8 cellular contexts compared by ENCODE assay signal in genomic region chr4:2793920-2794706, GRCh38. TPM values are rescaled to one million over a fixed set of nuclear protein-coding genes. Genes with fewer than 3 reads are reported as not detected.
A peak's percentile ranks its signal among the peaks of the same experiment; 100 is the strongest.
DNase-seq lines count a peak whose midpoint lies in the region; ATAC-seq and TF ChIP-seq lines count a peak whose summit lies in the region.

No MANE protein-coding gene starts in this region.

- no peak for TF ChIP-seq POLR2A in sigmoid colon (IDR thresholded peaks at IDR 0.05)

- H3K4me1 ChIP-seq in HUES6 (ENCODE audit: control insufficient read depth, insufficient read depth, low read length) (peaks cover 42% of the 10 kb centered on the region), sigmoid colon (peaks cover 0 to 63% (median 57%) of the 10 kb centered on the region in 4 donors)

- H3K9me3 ChIP-seq in HUES6 (ENCODE audit: control insufficient read depth, insufficient read depth, low read depth, low read length) = no peaks in the 10 kb centered on the region
- no peaks in the 10 kb centered on the region for H3K9me3 ChIP-seq in sigmoid colon

- no peaks in the 10 kb centered on the region for H3K27me3 Mint-ChIP-seq in activated T-cell treated with anti-CD3 and anti-CD28 coated beads, Interleukin-2, amount 50 U/mL, for 72 hours (ENCODE audit: low read depth)

- no peak for TF ChIP-seq EP300 in sigmoid colon (IDR thresholded peaks at IDR 0.05)

- peak overlapping the region; percentile 57 for H3K27ac Mint-ChIP-seq in activated T-cell treated with anti-CD3 and anti-CD28 coated beads, Interleukin-2, amount 50 U/mL, for 72 hours

- WGBS in sigmoid colon, 2 donors = 23 to 52% methylated on average over 14 of the region's 14 CpGs

- H3K27ac ChIP-seq in HUES6 (ENCODE audit: low read depth, low read length) = no peak overlapping the region
- peak overlapping the region; percentile 71 to 81 (median 79) for H3K27ac ChIP-seq in sigmoid colon

- peak in 1 of 2 donors; percentile 4 for ATAC-seq in activated T-cell treated with anti-CD3 and anti-CD28 coated beads, Interleukin-2, amount 50 U/mL, for 72 hours (replicated peaks in 1 of 2)
- ATAC-seq in HG03159 (IDR thresholded peaks at IDR 0.05; ENCODE audit: unreplicated experiment) = no peak

- no peak for TF ChIP-seq CTCF in AG09309 (IDR thresholded peaks at IDR 0.05; ENCODE audit: control insufficient read depth, insufficient read depth, low read depth, low read length, missing control alignments)
- TF ChIP-seq CTCF in sigmoid colon (IDR thresholded peaks at IDR 0.05) = no peak

- DNase-seq in AG09309 (ENCODE audit: low read depth) (no peak), cardiac septum (ENCODE audit: low spot score) (peak; percentile 77), sigmoid colon (peak; percentile 71), inferior parietal cortex (ENCODE audit: extremely low spot score) (no peak), NCI-H774 (lab: John Stamatoyannopoulos, UW) (no peak)
- peak in 1 of 2 donors; percentile 31 for DNase-seq in activated T-cell treated with anti-CD3 and anti-CD28 coated beads, Interleukin-2, amount 50 U/mL, for 72 hours

- H3K9ac ChIP-seq in HUES6 (ENCODE audit: low read length) = no peak overlapping the region

- H3K27me3 ChIP-seq in HUES6 (ENCODE audit: control insufficient read depth, insufficient read depth, low read length) (peaks cover 20% of the 10 kb centered on the region), sigmoid colon (no peaks in the 10 kb centered on the region)

- peaks cover 46% of the 10 kb centered on the region for H3K4me1 Mint-ChIP-seq in activated T-cell treated with anti-CD3 and anti-CD28 coated beads, Interleukin-2, amount 50 U/mL, for 72 hours (ENCODE audit: low read depth)

- intact Hi-C loops in cardiac septum (cut with DNase I) (loop anchor here (2.0 kb wide), 1 partner anchor 27 kb away; no protein-coding TSS in a partner anchor), sigmoid colon (cut with DNase I) (loop anchor here (5.0 kb wide), 1 partner anchor 37 kb away; the partner anchor contains the start of gene TNIP2)

- no peaks in the 10 kb centered on the region for H3K36me3 ChIP-seq in HUES6 (ENCODE audit: control insufficient read depth, insufficient read depth, low read length)
- H3K36me3 ChIP-seq in sigmoid colon = no peaks in the 10 kb centered on the region

- peak overlapping the region; percentile 85 to 88 for H3K4me3 Mint-ChIP-seq in activated T-cell treated with anti-CD3 and anti-CD28 coated beads, Interleukin-2, amount 50 U/mL, for 72 hours

- H3K36me3 Mint-ChIP-seq in activated T-cell treated with anti-CD3 and anti-CD28 coated beads, Interleukin-2, amount 50 U/mL, for 72 hours (ENCODE audit: insufficient read depth in 2 of 2) = no peaks in the 10 kb centered on the region

- no peaks in the 10 kb centered on the region for H3K9me3 Mint-ChIP-seq in activated T-cell treated with anti-CD3 and anti-CD28 coated beads, Interleukin-2, amount 50 U/mL, for 72 hours

- H3K4me3 ChIP-seq in AG09309 (ENCODE audit: control insufficient read depth, low read depth, low read length) = peak overlapping the region; percentile 63
- H3K4me3 ChIP-seq in HUES6 (ENCODE audit: low read depth, low read length) = peak overlapping the region; percentile 54
- H3K4me3 ChIP-seq in sigmoid colon = peak overlapping the region; percentile 50 to 76 (median 64)

RNA-seq across cellular contexts. Expression of gene SH3BP2, which starts 1.2 kb away (rescaled TPM):
- 10 to 100 TPM; 60.7 to 65.6 TPM for total RNA-seq in activated T-cell treated with anti-CD3 and anti-CD28 coated beads, Interleukin-2, amount 50 U/mL, for 72 hours
- total RNA-seq in cardiac septum (19.1 TPM), sigmoid colon (10 to 100 TPM; 18.4 to 49.3 (median 24.2) TPM)
- 10 to 100 TPM; 18.6 to 82.4 (median 35.6) TPM for polyA plus RNA-seq in sigmoid colon

RNA-seq across cellular contexts. Expression of gene TNIP2, which starts 38.0 kb away (rescaled TPM):
- 10 to 100 TPM; 72.3 to 85.8 TPM for total RNA-seq in activated T-cell treated with anti-CD3 and anti-CD28 coated beads, Interleukin-2, amount 50 U/mL, for 72 hours
- total RNA-seq in cardiac septum (22.6 TPM), sigmoid colon (10 to 100 TPM; 56.3 to 68.8 (median 66.9) TPM)
- polyA plus RNA-seq in sigmoid colon = 10 to 100 TPM; 51.7 to 65.0 (median 51.8) TPM

RNA-seq across cellular contexts. Expression of gene ADD1, which starts 49.5 kb away (rescaled TPM):
- total RNA-seq in activated T-cell treated with anti-CD3 and anti-CD28 coated beads, Interleukin-2, amount 50 U/mL, for 72 hours = 100 to 1,000 TPM; 281 to 282 TPM
- total RNA-seq in cardiac septum (213 TPM), sigmoid colon (100 to 1,000 TPM; 166 to 378 (median 183) TPM)
- 100 to 1,000 TPM; 113 to 162 (median 120) TPM for polyA plus RNA-seq in sigmoid colon

Comparison
In these comparisons a context has a peak if more than half of its experiments do, and no peak if none do; other contexts are left out.
1. DNase-seq: peak in cardiac septum (single experiment) and sigmoid colon (single experiment); none in AG09309 (single experiment), inferior parietal cortex (single experiment) and NCI-H774 (single experiment).
2. Peak in every context shown above with its lines, with median percentiles within 50 percentile points of each other: H3K4me3 ChIP-seq.